Comparison of ENCODE assay signal across 1 cellular context in the genomic region with DNA sequence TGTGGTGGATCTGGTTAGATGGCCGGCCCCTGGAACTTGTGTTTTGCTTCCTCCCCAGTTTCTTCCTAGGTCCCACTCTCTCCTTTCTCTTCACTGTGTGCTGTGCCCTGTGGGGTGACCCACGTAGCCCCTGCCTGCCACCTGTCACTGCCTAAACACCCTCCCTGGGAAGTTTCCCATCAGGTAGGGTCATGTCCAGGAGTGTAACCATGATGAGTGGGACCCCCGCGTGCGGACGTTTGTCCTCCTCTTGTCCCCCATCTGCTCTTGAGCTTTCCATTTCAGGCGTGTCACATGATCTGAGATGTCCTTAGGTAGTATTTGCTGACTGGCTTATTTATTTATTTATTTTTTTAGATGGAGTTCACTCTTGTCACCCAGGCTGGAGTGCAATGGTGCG.
TF ChIP-seq lines count a peak whose summit lies in the region.

No MANE protein-coding gene starts in this region.

TF ChIP-seq in WTC11, 78 proteins besides CTCF, POLR2A, EP300 and RAD21 (continued from another document):
- TF ChIP-seq USF2 (CRISPR knock-in tag; IDR thresholded peaks at IDR 0.05) (no peak), TCF7 (CRISPR knock-in tag; IDR thresholded peaks at IDR 0.05; ENCODE audit: low read depth) (no peak), JUN (CRISPR knock-in tag; IDR thresholded peaks at IDR 0.05) (no peak), SMAD3 (CRISPR knock-in tag; IDR thresholded peaks at IDR 0.05; ENCODE audit: borderline replicate concordance) (no peak), FOXK1 (CRISPR knock-in tag; IDR thresholded peaks at IDR 0.05) (no peak), ESRRA (CRISPR knock-in tag; IDR thresholded peaks at IDR 0.05; ENCODE audit: borderline replicate concordance) (no peak), FOXP1 (CRISPR knock-in tag; IDR thresholded peaks at IDR 0.05; ENCODE audit: borderline replicate concordance) (no peak), ETV6 (CRISPR knock-in tag; IDR thresholded peaks at IDR 0.05) (no peak), NR2C2 (CRISPR knock-in tag; IDR thresholded peaks at IDR 0.05) (no peak), CREM (CRISPR knock-in tag; IDR thresholded peaks at IDR 0.05) (no peak), MYBL2 (CRISPR knock-in tag; IDR thresholded peaks at IDR 0.05) (no peak), IRF2 (CRISPR knock-in tag; IDR thresholded peaks at IDR 0.05; ENCODE audit: borderline replicate concordance, low read depth) (no peak), ARID4B (CRISPR knock-in tag; IDR thresholded peaks at IDR 0.05; ENCODE audit: borderline replicate concordance) (no peak)
- TF ChIP-seq, protein P1, sequence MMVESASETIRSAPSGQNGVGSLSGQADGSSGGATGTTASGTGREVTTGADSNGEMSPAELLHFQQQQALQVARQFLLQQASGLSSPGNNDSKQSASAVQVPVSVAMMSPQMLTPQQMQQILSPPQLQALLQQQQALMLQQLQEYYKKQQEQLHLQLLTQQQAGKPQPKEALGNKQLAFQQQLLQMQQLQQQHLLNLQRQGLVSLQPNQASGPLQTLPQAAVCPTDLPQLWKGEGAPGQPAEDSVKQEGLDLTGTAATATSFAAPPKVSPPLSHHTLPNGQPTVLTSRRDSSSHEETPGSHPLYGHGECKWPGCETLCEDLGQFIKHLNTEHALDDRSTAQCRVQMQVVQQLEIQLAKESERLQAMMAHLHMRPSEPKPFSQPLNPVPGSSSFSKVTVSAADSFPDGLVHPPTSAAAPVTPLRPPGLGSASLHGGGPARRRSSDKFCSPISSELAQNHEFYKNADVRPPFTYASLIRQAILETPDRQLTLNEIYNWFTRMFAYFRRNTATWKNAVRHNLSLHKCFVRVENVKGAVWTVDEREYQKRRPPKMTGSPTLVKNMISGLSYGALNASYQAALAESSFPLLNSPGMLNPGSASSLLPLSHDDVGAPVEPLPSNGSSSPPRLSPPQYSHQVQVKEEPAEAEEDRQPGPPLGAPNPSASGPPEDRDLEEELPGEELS (CRISPR knock-in tag; IDR thresholded peaks at IDR 0.05): no peak
- TF ChIP-seq, protein P2, sequence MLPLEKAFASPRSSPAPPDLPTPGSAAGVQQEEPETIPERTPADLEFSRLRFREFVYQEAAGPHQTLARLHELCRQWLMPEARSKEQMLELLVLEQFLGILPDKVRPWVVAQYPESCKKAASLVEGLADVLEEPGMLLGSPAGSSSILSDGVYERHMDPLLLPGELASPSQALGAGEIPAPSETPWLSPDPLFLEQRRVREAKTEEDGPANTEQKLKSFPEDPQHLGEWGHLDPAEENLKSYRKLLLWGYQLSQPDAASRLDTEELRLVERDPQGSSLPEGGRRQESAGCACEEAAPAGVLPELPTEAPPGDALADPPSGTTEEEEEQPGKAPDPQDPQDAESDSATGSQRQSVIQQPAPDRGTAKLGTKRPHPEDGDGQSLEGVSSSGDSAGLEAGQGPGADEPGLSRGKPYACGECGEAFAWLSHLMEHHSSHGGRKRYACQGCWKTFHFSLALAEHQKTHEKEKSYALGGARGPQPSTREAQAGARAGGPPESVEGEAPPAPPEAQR (CRISPR knock-in tag; IDR thresholded peaks at IDR 0.05): no peak
- TF ChIP-seq, protein P3, sequence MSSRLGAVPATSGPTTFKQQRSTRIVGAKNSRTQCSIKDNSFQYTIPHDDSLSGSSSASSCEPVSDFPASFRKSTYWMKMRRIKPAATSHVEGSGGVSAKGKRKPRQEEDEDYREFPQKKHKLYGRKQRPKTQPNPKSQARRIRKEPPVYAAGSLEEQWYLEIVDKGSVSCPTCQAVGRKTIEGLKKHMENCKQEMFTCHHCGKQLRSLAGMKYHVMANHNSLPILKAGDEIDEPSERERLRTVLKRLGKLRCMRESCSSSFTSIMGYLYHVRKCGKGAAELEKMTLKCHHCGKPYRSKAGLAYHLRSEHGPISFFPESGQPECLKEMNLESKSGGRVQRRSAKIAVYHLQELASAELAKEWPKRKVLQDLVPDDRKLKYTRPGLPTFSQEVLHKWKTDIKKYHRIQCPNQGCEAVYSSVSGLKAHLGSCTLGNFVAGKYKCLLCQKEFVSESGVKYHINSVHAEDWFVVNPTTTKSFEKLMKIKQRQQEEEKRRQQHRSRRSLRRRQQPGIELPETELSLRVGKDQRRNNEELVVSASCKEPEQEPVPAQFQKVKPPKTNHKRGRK (CRISPR knock-in tag; IDR thresholded peaks at IDR 0.05; ENCODE audit: borderline replicate concordance): no peak
- TF ChIP-seq, protein P4, sequence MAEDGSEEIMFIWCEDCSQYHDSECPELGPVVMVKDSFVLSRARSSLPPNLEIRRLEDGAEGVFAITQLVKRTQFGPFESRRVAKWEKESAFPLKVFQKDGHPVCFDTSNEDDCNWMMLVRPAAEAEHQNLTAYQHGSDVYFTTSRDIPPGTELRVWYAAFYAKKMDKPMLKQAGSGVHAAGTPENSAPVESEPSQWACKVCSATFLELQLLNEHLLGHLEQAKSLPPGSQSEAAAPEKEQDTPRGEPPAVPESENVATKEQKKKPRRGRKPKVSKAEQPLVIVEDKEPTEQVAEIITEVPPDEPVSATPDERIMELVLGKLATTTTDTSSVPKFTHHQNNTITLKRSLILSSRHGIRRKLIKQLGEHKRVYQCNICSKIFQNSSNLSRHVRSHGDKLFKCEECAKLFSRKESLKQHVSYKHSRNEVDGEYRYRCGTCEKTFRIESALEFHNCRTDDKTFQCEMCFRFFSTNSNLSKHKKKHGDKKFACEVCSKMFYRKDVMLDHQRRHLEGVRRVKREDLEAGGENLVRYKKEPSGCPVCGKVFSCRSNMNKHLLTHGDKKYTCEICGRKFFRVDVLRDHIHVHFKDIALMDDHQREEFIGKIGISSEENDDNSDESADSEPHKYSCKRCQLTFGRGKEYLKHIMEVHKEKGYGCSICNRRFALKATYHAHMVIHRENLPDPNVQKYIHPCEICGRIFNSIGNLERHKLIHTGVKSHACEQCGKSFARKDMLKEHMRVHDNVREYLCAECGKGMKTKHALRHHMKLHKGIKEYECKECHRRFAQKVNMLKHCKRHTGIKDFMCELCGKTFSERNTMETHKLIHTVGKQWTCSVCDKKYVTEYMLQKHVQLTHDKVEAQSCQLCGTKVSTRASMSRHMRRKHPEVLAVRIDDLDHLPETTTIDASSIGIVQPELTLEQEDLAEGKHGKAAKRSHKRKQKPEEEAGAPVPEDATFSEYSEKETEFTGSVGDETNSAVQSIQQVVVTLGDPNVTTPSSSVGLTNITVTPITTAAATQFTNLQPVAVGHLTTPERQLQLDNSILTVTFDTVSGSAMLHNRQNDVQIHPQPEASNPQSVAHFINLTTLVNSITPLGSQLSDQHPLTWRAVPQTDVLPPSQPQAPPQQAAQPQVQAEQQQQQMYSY (CRISPR knock-in tag; IDR thresholded peaks at IDR 0.05): no peak
